11 cellular contexts compared by ENCODE assay signal in the genomic region with DNA sequence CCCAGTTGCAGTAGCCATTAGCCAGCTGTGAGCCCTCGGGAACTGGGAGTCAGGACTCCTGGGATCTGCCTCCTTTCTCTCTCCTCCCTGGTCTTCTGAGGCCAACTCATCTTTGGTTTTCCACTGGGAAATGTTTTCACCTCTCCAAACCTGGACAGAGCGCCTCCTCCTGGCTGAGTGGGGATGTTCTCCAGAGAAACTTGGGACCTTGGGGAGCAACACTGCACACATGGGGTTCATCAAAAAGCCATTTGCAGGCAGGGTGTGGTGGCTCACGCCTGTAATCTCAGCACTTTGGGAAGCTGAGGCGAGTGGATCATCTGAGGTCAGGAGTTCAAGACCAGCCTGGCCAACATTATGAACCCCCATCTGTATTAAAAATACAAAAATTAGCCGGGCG.
DNase-seq lines count a peak whose midpoint lies in the region; ATAC-seq and TF ChIP-seq lines count a peak whose summit lies in the region.
"Had no signal": no experiment of that assay in that cellular context is flagged by ENCODE, and none has a peak within 500 bp of the region (broad histone marks: within the 10 kb centered on the region; RNA-seq: fewer than 3 reads in every experiment).

No MANE protein-coding gene starts in this region.

- H3K9me2 ChIP-seq in OCI-LY1 (ENCODE audit: low read depth, low read length), result no peaks in the 10 kb centered on the region

- no peaks in the 10 kb centered on the region for H3K9me3 Mint-ChIP-seq in endothelial cell (ENCODE audit: unreplicated experiment)
- H3K9me3 Mint-ChIP-seq: T-helper 2 cell treated with Interferon-gamma antibody and Interleukin-4, amounts not matched to agents 5 μg/mL and 100 μg/mL, for 36 hours had no signal

- H3K36me3 ChIP-seq in OCI-LY1 (ENCODE audit: insufficient read depth, low read length), result no peaks in the 10 kb centered on the region
- no peaks in the 10 kb centered on the region for H3K36me3 ChIP-seq in osteoblast (ENCODE audit: insufficient read depth, low read length)
- H3K36me3 ChIP-seq in suprapubic skin, result no peaks in the 10 kb centered on the region
- H3K36me3 ChIP-seq in gastroesophageal sphincter, result no peaks in the 10 kb centered on the region
- H3K36me3 ChIP-seq: Peyer's patch had no signal

- 72% methylated on average over 6 of the region's 6 CpGs for WGBS in suprapubic skin
- whole genome bisulfite sequencing in gastroesophageal sphincter (ENCODE audit: low coverage in 1 of 2), 2 donors, result 60% methylated on average over 1 of the region's 6 CpGs; no CpG with 5 or more reads in 1 of the 2 donors

- H3K4me3 ChIP-seq in OCI-LY1 (ENCODE audit: low read depth, low read length, poor library complexity, severe bottlenecking), result no peak overlapping the region
- no peak overlapping the region for H3K4me3 ChIP-seq in osteoblast (ENCODE audit: insufficient read depth, low read length)
- no peak overlapping the region for H3K4me3 ChIP-seq in suprapubic skin
- H3K4me3 ChIP-seq in gastroesophageal sphincter, result no peak overlapping the region

- H3K9ac ChIP-seq in OCI-LY1 (ENCODE audit: low read length), result no peak overlapping the region

- H3K27me3 Mint-ChIP-seq in endothelial cell (ENCODE audit: unreplicated experiment), result peaks cover 1% of the 10 kb centered on the region

- H3K36me3 Mint-ChIP-seq in endothelial cell (ENCODE audit: low read depth, unreplicated experiment), result peaks cover 4% of the 10 kb centered on the region

- H2AFZ ChIP-seq in OCI-LY1 (ENCODE audit: low read length), result no peak overlapping the region
- no peak overlapping the region for H2AFZ ChIP-seq in osteoblast (ENCODE audit: low read length)

- no peaks in the 10 kb centered on the region for H3K9me3 ChIP-seq in OCI-LY1 (ENCODE audit: low read length)
- H3K9me3 ChIP-seq in osteoblast (ENCODE audit: low read depth, low read length), result no peaks in the 10 kb centered on the region
- H3K9me3 ChIP-seq in suprapubic skin, result peaks cover 4% of the 10 kb centered on the region
- H3K9me3 ChIP-seq in gastroesophageal sphincter, result no peaks in the 10 kb centered on the region
- H3K9me3 ChIP-seq: Peyer's patch had no signal

- ATAC-seq in gastroesophageal sphincter, result no peak

- no peak for TF ChIP-seq EP300 in suprapubic skin (IDR thresholded peaks at IDR 0.05)
- no peak for TF ChIP-seq EP300 in gastroesophageal sphincter (IDR thresholded peaks at IDR 0.05)

- DNase-seq in endothelial cell (ENCODE audit: low spot score) (no peak), osteoblast (ENCODE audit: insufficient read length, low spot score, missing footprints) (no peak), HT-29 (ENCODE audit: low spot score) (no peak), suprapubic skin (ENCODE audit: low spot score in 2 of 2) (no peak)
- DNase-seq: activated effector memory CD4-positive, alpha-beta T cell treated with anti-CD3 and anti-CD28 coated beads, Interleukin-2, amount 50 U/mL, for 16 hours had no signal

- no peak overlapping the region for H3K27ac Mint-ChIP-seq in endothelial cell (ENCODE audit: unreplicated experiment)
- H3K27ac Mint-ChIP-seq: memory B cell; T-helper 2 cell treated with Interferon-gamma antibody and Interleukin-4, amounts not matched to agents 5 μg/mL and 100 μg/mL, for 36 hours had no signal

- H3K27ac ChIP-seq in OCI-LY1 (ENCODE audit: low read depth, low read length, poor library complexity, severe bottlenecking), result no peak overlapping the region
- H3K27ac ChIP-seq in osteoblast (ENCODE audit: low read depth, low read length), result no peak overlapping the region
- no peak overlapping the region for H3K27ac ChIP-seq in suprapubic skin
- no peak overlapping the region for H3K27ac ChIP-seq in gastroesophageal sphincter
- H3K27ac ChIP-seq: Peyer's patch had no signal

- H3K4me3 Mint-ChIP-seq in endothelial cell (ENCODE audit: unreplicated experiment), result no peak overlapping the region
- H3K4me3 Mint-ChIP-seq: memory B cell had no signal

- H3K4me2 ChIP-seq in OCI-LY1 (ENCODE audit: low read length), result no peak overlapping the region
- no peak overlapping the region for H3K4me2 ChIP-seq in osteoblast (ENCODE audit: insufficient read depth, low read length)

- no peak for TF ChIP-seq POLR2A in suprapubic skin (IDR thresholded peaks at IDR 0.05)
- no peak for TF ChIP-seq POLR2A in gastroesophageal sphincter (IDR thresholded peaks at IDR 0.05)

- peak; percentile 20; the same call in 1 of the 2 replicates for TF ChIP-seq CTCF in GM12874 (IDR thresholded peaks at IDR 0.05; ENCODE audit: insufficient read depth, low read depth, low read length)
- TF ChIP-seq CTCF in OCI-LY1 (IDR thresholded peaks at IDR 0.05; ENCODE audit: low read length), result peak; percentile 21; the same call in 1 of the 2 replicates
- TF ChIP-seq CTCF in endothelial cell (IDR thresholded peaks at IDR 0.05; ENCODE audit: unreplicated experiment), result peak; percentile 33
- peak; percentile 14 for TF ChIP-seq CTCF in osteoblast (IDR thresholded peaks at IDR 0.05; ENCODE audit: extremely low read depth, low read depth, low read length)
- no peak for TF ChIP-seq CTCF in suprapubic skin (IDR thresholded peaks at IDR 0.05)
- no peak for TF ChIP-seq CTCF in gastroesophageal sphincter (IDR thresholded peaks at IDR 0.05)

- H3K4me1 ChIP-seq in OCI-LY1 (ENCODE audit: insufficient read depth, low read length, severe bottlenecking) (no peaks in the 10 kb centered on the region), osteoblast (ENCODE audit: insufficient read depth, low read length) (peaks cover 12% of the 10 kb centered on the region), suprapubic skin (peaks cover 20% of the 10 kb centered on the region), gastroesophageal sphincter (peaks cover 0 to 17% (median 7%) of the 10 kb centered on the region in 3 donors)

- H4K20me1 ChIP-seq in OCI-LY1 (ENCODE audit: insufficient read depth, low read length) (no peaks in the 10 kb centered on the region), osteoblast (ENCODE audit: insufficient read depth, low read length) (no peaks in the 10 kb centered on the region)

- no peaks in the 10 kb centered on the region for H3K79me2 ChIP-seq in OCI-LY1 (ENCODE audit: insufficient read depth, low read length)
- H3K79me2 ChIP-seq in osteoblast (ENCODE audit: insufficient read depth, low read length), result no peaks in the 10 kb centered on the region

- no peaks in the 10 kb centered on the region for H3F3A ChIP-seq in OCI-LY1 (ENCODE audit: insufficient read depth, low read length)

- H3K27me3 ChIP-seq in OCI-LY1 (ENCODE audit: insufficient read depth, low read length), result no peaks in the 10 kb centered on the region
- peaks cover 10% of the 10 kb centered on the region for H3K27me3 ChIP-seq in osteoblast (ENCODE audit: insufficient read depth, low read length)
- peaks cover 7% of the 10 kb centered on the region for H3K27me3 ChIP-seq in suprapubic skin
- H3K27me3 ChIP-seq in gastroesophageal sphincter, result peaks cover 32% of the 10 kb centered on the region

- peaks cover 3% of the 10 kb centered on the region for H3K4me1 Mint-ChIP-seq in endothelial cell (ENCODE audit: unreplicated experiment)
- H3K4me1 Mint-ChIP-seq: memory B cell had no signal

Comparison
In these comparisons a context has a peak if more than half of its experiments do, and no peak if none do; other contexts are left out.
1. CTCF ChIP-seq: peak in GM12874 (single experiment), OCI-LY1 (single experiment), endothelial cell (single experiment) and osteoblast (single experiment); none in suprapubic skin (0 of 2) and gastroesophageal sphincter (0 of 4).